In genomic region chr10:102113261-102113955, GRCh38 we compare ENCODE assay signal across 8 cellular contexts. TPM values are rescaled to one million over a fixed set of nuclear protein-coding genes. Genes with fewer than 3 reads are reported as not detected.
DNase-seq lines count a peak whose midpoint lies in the region; ATAC-seq and TF ChIP-seq lines count a peak whose summit lies in the region.

No MANE protein-coding gene starts in this region.

- H3K9me3 ChIP-seq in left lung (no peaks in the 10 kb centered on the region), thoracic aorta (no peaks in the 10 kb centered on the region)

- H3K27me3 ChIP-seq in left lung: no peaks in the 10 kb centered on the region
- no peaks in the 10 kb centered on the region for H3K27me3 ChIP-seq in thoracic aorta (replicated peaks; ENCODE audit: insufficient read depth)

- POLR2A ChIA-PET in activated naive CD8-positive, alpha-beta T cell treated with anti-CD3 and anti-CD28 coated beads, Interleukin-2, amount 10 ng/mL, durations not matched to agents 7 days and 5 days (lab: Charles Lee): interaction anchor here (0.5 to 4.3 kb wide), 11 partner anchors 8 to 846 kb away, joined by 3 to 29 read pairs (median 4); partner anchors contain the start of gene NOLC1

- H3K4me3 ChIP-seq in left lung (peak overlapping the region; percentile 76 to 90), thoracic aorta (peak overlapping the region; percentile 75)

- H3K36me3 ChIP-seq in left lung (peaks cover 0 to 30% of the 10 kb centered on the region in 2 donors), thoracic aorta (peaks cover 34% of the 10 kb centered on the region)

- H3K4me1 ChIP-seq in left lung: peaks cover 50 to 55% of the 10 kb centered on the region in 2 donors
- H3K4me1 ChIP-seq in thoracic aorta (ENCODE audit: control insufficient read depth in 1 of 2, low read depth in 2 of 2): peaks cover 35 to 57% of the 10 kb centered on the region in 2 donors

- peak overlapping the region in 1 of 2 donors; percentile 93 for H3K27ac ChIP-seq in left lung
- H3K27ac ChIP-seq in thoracic aorta: peak overlapping the region; percentile 27 to 36

- peaks cover 26% of the 10 kb centered on the region for H3K36me3 Mint-ChIP-seq in activated CD8-positive, alpha-beta memory T cell treated with anti-CD3 and anti-CD28 coated beads, Interleukin-2, amount 10 ng/mL, durations not matched to agents 7 days and 5 days
- peaks cover 23% of the 10 kb centered on the region for H3K36me3 Mint-ChIP-seq in activated naive CD8-positive, alpha-beta T cell treated with anti-CD3 and anti-CD28 coated beads, Interleukin-2, amount 10 ng/mL, durations not matched to agents 7 days and 5 days

- DNase-seq in activated CD8-positive, alpha-beta memory T cell treated with anti-CD3 and anti-CD28 coated beads, Interleukin-2, amount 10 ng/mL, durations not matched to agents 7 days and 5 days: peak; percentile 62
- DNase-seq in activated CD8-positive, alpha-beta memory T cell treated with anti-CD3 and anti-CD28 coated beads, Interleukin-2, amount 50 U/mL, for 4 hours: no peak
- DNase-seq in activated naive CD8-positive, alpha-beta T cell treated with anti-CD3 and anti-CD28 coated beads, Interleukin-2, amount 10 ng/mL, durations not matched to agents 7 days and 5 days: peak; percentile 38
- DNase-seq in left lung: no peak
- no peak for DNase-seq in thoracic aorta (ENCODE audit: low spot score)
- DNase-seq in stimulated activated CD4-positive, alpha-beta T cell treated with anti-CD3 and anti-CD28 coated beads, Interleukin-1b, Interleukin-23, amount 100 ng/mL, for 48 hours: no peak
- no peak for DNase-seq in inferior parietal cortex (ENCODE audit: extremely low spot score)

- intact Hi-C loops in left lung (cut with DNase I): no loop called here

- CTCF ChIA-PET in activated CD8-positive, alpha-beta memory T cell treated with anti-CD3 and anti-CD28 coated beads, Interleukin-2, amount 10 ng/mL, durations not matched to agents 7 days and 5 days (lab: Charles Lee): interaction anchor here (0.8 to 3.7 kb wide), 13 partner anchors 8 to 298 kb away, joined by 3 to 11 read pairs (median 4); partner anchors contain the start of gene PPRC1

- H3K4me3 Mint-ChIP-seq in activated CD8-positive, alpha-beta memory T cell treated with anti-CD3 and anti-CD28 coated beads, Interleukin-2, amount 10 ng/mL, durations not matched to agents 7 days and 5 days: peak overlapping the region; percentile 91
- H3K4me3 Mint-ChIP-seq in activated naive CD8-positive, alpha-beta T cell treated with anti-CD3 and anti-CD28 coated beads, Interleukin-2, amount 10 ng/mL, durations not matched to agents 7 days and 5 days: peak overlapping the region; percentile 88

- peak; percentile 3 for ATAC-seq in activated CD8-positive, alpha-beta memory T cell treated with anti-CD3 and anti-CD28 coated beads, Interleukin-2, amount 10 ng/mL, durations not matched to agents 7 days and 5 days
- ATAC-seq in activated naive CD8-positive, alpha-beta T cell treated with anti-CD3 and anti-CD28 coated beads, Interleukin-2, amount 10 ng/mL, durations not matched to agents 7 days and 5 days (ENCODE audit: low read depth): no peak
- no peak for ATAC-seq in left lung
- no peak for ATAC-seq in thoracic aorta (ENCODE audit: insufficient number of reproducible peaks, low FRiP score, low read depth)
- no peak for ATAC-seq in HG03139 (IDR thresholded peaks at IDR 0.05; ENCODE audit: unreplicated experiment)

- no peaks in the 10 kb centered on the region for H3K9me3 Mint-ChIP-seq in activated CD8-positive, alpha-beta memory T cell treated with anti-CD3 and anti-CD28 coated beads, Interleukin-2, amount 10 ng/mL, durations not matched to agents 7 days and 5 days (ENCODE audit: low read depth)
- H3K9me3 Mint-ChIP-seq in activated naive CD8-positive, alpha-beta T cell treated with anti-CD3 and anti-CD28 coated beads, Interleukin-2, amount 10 ng/mL, durations not matched to agents 7 days and 5 days: no peaks in the 10 kb centered on the region

- TF ChIP-seq CTCF in left lung (IDR thresholded peaks at IDR 0.05) (no peak), thoracic aorta (IDR thresholded peaks at IDR 0.05) (no peak)

- no peaks in the 10 kb centered on the region for H3K27me3 Mint-ChIP-seq in activated CD8-positive, alpha-beta memory T cell treated with anti-CD3 and anti-CD28 coated beads, Interleukin-2, amount 10 ng/mL, durations not matched to agents 7 days and 5 days
- no peaks in the 10 kb centered on the region for H3K27me3 Mint-ChIP-seq in activated naive CD8-positive, alpha-beta T cell treated with anti-CD3 and anti-CD28 coated beads, Interleukin-2, amount 10 ng/mL, durations not matched to agents 7 days and 5 days

- H3K4me1 Mint-ChIP-seq in activated CD8-positive, alpha-beta memory T cell treated with anti-CD3 and anti-CD28 coated beads, Interleukin-2, amount 10 ng/mL, durations not matched to agents 7 days and 5 days: peaks cover 51% of the 10 kb centered on the region
- H3K4me1 Mint-ChIP-seq in activated naive CD8-positive, alpha-beta T cell treated with anti-CD3 and anti-CD28 coated beads, Interleukin-2, amount 10 ng/mL, durations not matched to agents 7 days and 5 days: peaks cover 44% of the 10 kb centered on the region

- peak overlapping the region; percentile 83 for H3K27ac Mint-ChIP-seq in activated CD8-positive, alpha-beta memory T cell treated with anti-CD3 and anti-CD28 coated beads, Interleukin-2, amount 10 ng/mL, durations not matched to agents 7 days and 5 days
- H3K27ac Mint-ChIP-seq in activated naive CD8-positive, alpha-beta T cell treated with anti-CD3 and anti-CD28 coated beads, Interleukin-2, amount 10 ng/mL, durations not matched to agents 7 days and 5 days: peak overlapping the region; percentile 69

RNA-seq across cellular contexts. Expression of gene LDB1, which starts 6.8 kb away (rescaled TPM):
- total RNA-seq in activated CD8-positive, alpha-beta memory T cell treated with anti-CD3 and anti-CD28 coated beads, Interleukin-2, amount 10 ng/mL, durations not matched to agents 7 days and 5 days: 10 to 100 TPM; 83.5 to 84.3 TPM
- 100 to 1,000 TPM; 115 to 117 TPM for total RNA-seq in activated naive CD8-positive, alpha-beta T cell treated with anti-CD3 and anti-CD28 coated beads, Interleukin-2, amount 10 ng/mL, durations not matched to agents 7 days and 5 days
- 10 to 100 TPM; 40.3 to 51.0 TPM for total RNA-seq in left lung
- 10 to 100 TPM; 49.3 to 49.8 TPM for total RNA-seq in thoracic aorta

RNA-seq across cellular contexts. Expression of gene PPRC1, which starts 19.4 kb away (rescaled TPM):
- 10 to 100 TPM; 57.9 to 79.0 TPM for total RNA-seq in activated CD8-positive, alpha-beta memory T cell treated with anti-CD3 and anti-CD28 coated beads, Interleukin-2, amount 10 ng/mL, durations not matched to agents 7 days and 5 days
- total RNA-seq in activated naive CD8-positive, alpha-beta T cell treated with anti-CD3 and anti-CD28 coated beads, Interleukin-2, amount 10 ng/mL, durations not matched to agents 7 days and 5 days: 10 to 100 TPM; 46.4 to 47.4 TPM
- total RNA-seq in left lung (10 to 100 TPM; 27.8 to 41.8 TPM), thoracic aorta (10 to 100 TPM; 18.0 to 56.4 TPM)

RNA-seq across cellular contexts. Expression of gene NOLC1, which starts 38.8 kb away (rescaled TPM):
- 100 to 1,000 TPM; 107 to 149 TPM for total RNA-seq in activated CD8-positive, alpha-beta memory T cell treated with anti-CD3 and anti-CD28 coated beads, Interleukin-2, amount 10 ng/mL, durations not matched to agents 7 days and 5 days
- 10 to 100 TPM; 73.8 to 78.3 TPM for total RNA-seq in activated naive CD8-positive, alpha-beta T cell treated with anti-CD3 and anti-CD28 coated beads, Interleukin-2, amount 10 ng/mL, durations not matched to agents 7 days and 5 days
- total RNA-seq in left lung (10 to 100 TPM; 34.1 to 55.3 TPM), thoracic aorta (100 to 1,000 TPM in 1 of 2 donors, 10 to 100 TPM in 1; 34.1 to 104 TPM)

RNA-seq across cellular contexts. Expression of gene HPS6, which starts 48.3 kb away (rescaled TPM):
- 10 to 100 TPM; 26.1 to 29.6 TPM for total RNA-seq in activated CD8-positive, alpha-beta memory T cell treated with anti-CD3 and anti-CD28 coated beads, Interleukin-2, amount 10 ng/mL, durations not matched to agents 7 days and 5 days
- total RNA-seq in activated naive CD8-positive, alpha-beta T cell treated with anti-CD3 and anti-CD28 coated beads, Interleukin-2, amount 10 ng/mL, durations not matched to agents 7 days and 5 days: 10 to 100 TPM; 23.8 to 25.8 TPM
- total RNA-seq in left lung (10 to 100 TPM; 19.1 to 21.0 TPM), thoracic aorta (10 to 100 TPM; 21.8 to 22.3 TPM)

RNA-seq across cellular contexts. Expression of gene ARMH3, which starts 57.4 kb away (rescaled TPM):
- total RNA-seq in activated CD8-positive, alpha-beta memory T cell treated with anti-CD3 and anti-CD28 coated beads, Interleukin-2, amount 10 ng/mL, durations not matched to agents 7 days and 5 days: 10 to 100 TPM; 23.8 to 25.9 TPM
- 10 to 100 TPM; 27.8 to 30.5 TPM for total RNA-seq in activated naive CD8-positive, alpha-beta T cell treated with anti-CD3 and anti-CD28 coated beads, Interleukin-2, amount 10 ng/mL, durations not matched to agents 7 days and 5 days
- total RNA-seq in left lung (10 to 100 TPM; 24.0 to 26.2 TPM), thoracic aorta (10 to 100 TPM; 21.1 TPM)

Comparison
In these comparisons a context has a peak if more than half of its experiments do, and no peak if none do; other contexts are left out.
1. DNase-seq: peak in activated CD8-positive, alpha-beta memory T cell treated with anti-CD3 and anti-CD28 coated beads, Interleukin-2, amount 10 ng/mL, durations not matched to agents 7 days and 5 days (single experiment) and activated naive CD8-positive, alpha-beta T cell treated with anti-CD3 and anti-CD28 coated beads, Interleukin-2, amount 10 ng/mL, durations not matched to agents 7 days and 5 days (single experiment); none in activated CD8-positive, alpha-beta memory T cell treated with anti-CD3 and anti-CD28 coated beads, Interleukin-2, amount 50 U/mL, for 4 hours (single experiment), left lung (0 of 2), thoracic aorta (single experiment), stimulated activated CD4-positive, alpha-beta T cell treated with anti-CD3 and anti-CD28 coated beads, Interleukin-1b, Interleukin-23, amount 100 ng/mL, for 48 hours (single experiment) and inferior parietal cortex (single experiment).